1 cellular context compared by ENCODE assay signal in genomic region chr4:155481150-155481549, GRCh38.
TF ChIP-seq lines count a peak whose summit lies in the region.

No MANE protein-coding gene starts in this region.

TF ChIP-seq in A549, 52 proteins besides CTCF, POLR2A, EP300 and RAD21 (continued from another document):
- TF ChIP-seq ATOH8 (CRISPR knock-in tag; IDR thresholded peaks at IDR 0.05; ENCODE audit: low read depth) (no peak), HES2 (IDR thresholded peaks at IDR 0.05) (no peak), MAZ (IDR thresholded peaks at IDR 0.05; ENCODE audit: borderline replicate concordance, low read depth, low read length) (no peak), GATA3 (IDR thresholded peaks at IDR 0.05; ENCODE audit: borderline replicate concordance) (no peak)
